In genomic region chr1:92476071-92476607, GRCh38 we compare ENCODE assay signal across 8 cellular contexts. TPM values are rescaled to one million over a fixed set of nuclear protein-coding genes. Genes with fewer than 3 reads are reported as not detected.
DNase-seq lines count a peak whose midpoint lies in the region; ATAC-seq and TF ChIP-seq lines count a peak whose summit lies in the region.

No MANE protein-coding gene starts in this region.

- no peak overlapping the region for H3K4me3 ChIP-seq in right atrium auricular region

- H3K4me1 ChIP-seq in right atrium auricular region = peaks cover 0 to 9% of the 10 kb centered on the region in 2 donors

- H3K9me3 ChIP-seq in right atrium auricular region = no peaks in the 10 kb centered on the region

- peaks cover 0 to 12% of the 10 kb centered on the region in 2 donors for H3K27me3 ChIP-seq in right atrium auricular region

- peak; percentile 64 for ATAC-seq in GM19023 (IDR thresholded peaks at IDR 0.05; ENCODE audit: unreplicated experiment)
- no peak for ATAC-seq in HG02938 (IDR thresholded peaks at IDR 0.05; ENCODE audit: unreplicated experiment)

- no peak for TF ChIP-seq CTCF in right atrium auricular region (IDR thresholded peaks at IDR 0.05)

- DNase-seq in MV-4-11 (lab: John Stamatoyannopoulos, UW) (peak; percentile 80), activated T-cell treated with anti-CD3 and anti-CD28 coated beads for 4 hours (peak; percentile 30), right atrium auricular region (ENCODE audit: low spot score) (no peak), 8988T (no peak), NCI-H187 (lab: John Stamatoyannopoulos, UW) (no peak)
- DNase-seq in stimulated activated CD4-positive, alpha-beta T cell treated with anti-CD3 and anti-CD28 coated beads, Interleukin-2, amount 100 ng/mL, for 4 hours (ENCODE audit: low read depth) = peak; percentile 52

- no peak overlapping the region for H3K27ac ChIP-seq in right atrium auricular region

- H3K36me3 ChIP-seq in right atrium auricular region = no peaks in the 10 kb centered on the region

RNA-seq across cellular contexts. Expression of gene GFI1, which starts 10.6 kb away (rescaled TPM):
- total RNA-seq in right atrium auricular region = 1 to 10 TPM in 1 of 2 donors, under 1 TPM in 1; 0.30 to 1.1 TPM

Comparison
In these comparisons a context has a peak if more than half of its experiments do, and no peak if none do; other contexts are left out.
1. DNase-seq: peak in MV-4-11 (single experiment), activated T-cell treated with anti-CD3 and anti-CD28 coated beads for 4 hours (single experiment) and stimulated activated CD4-positive, alpha-beta T cell treated with anti-CD3 and anti-CD28 coated beads, Interleukin-2, amount 100 ng/mL, for 4 hours (single experiment); none in right atrium auricular region (single experiment), 8988T (single experiment) and NCI-H187 (0 of 2).